ENCODE assay signal across 1 cellular context in the genomic region with DNA sequence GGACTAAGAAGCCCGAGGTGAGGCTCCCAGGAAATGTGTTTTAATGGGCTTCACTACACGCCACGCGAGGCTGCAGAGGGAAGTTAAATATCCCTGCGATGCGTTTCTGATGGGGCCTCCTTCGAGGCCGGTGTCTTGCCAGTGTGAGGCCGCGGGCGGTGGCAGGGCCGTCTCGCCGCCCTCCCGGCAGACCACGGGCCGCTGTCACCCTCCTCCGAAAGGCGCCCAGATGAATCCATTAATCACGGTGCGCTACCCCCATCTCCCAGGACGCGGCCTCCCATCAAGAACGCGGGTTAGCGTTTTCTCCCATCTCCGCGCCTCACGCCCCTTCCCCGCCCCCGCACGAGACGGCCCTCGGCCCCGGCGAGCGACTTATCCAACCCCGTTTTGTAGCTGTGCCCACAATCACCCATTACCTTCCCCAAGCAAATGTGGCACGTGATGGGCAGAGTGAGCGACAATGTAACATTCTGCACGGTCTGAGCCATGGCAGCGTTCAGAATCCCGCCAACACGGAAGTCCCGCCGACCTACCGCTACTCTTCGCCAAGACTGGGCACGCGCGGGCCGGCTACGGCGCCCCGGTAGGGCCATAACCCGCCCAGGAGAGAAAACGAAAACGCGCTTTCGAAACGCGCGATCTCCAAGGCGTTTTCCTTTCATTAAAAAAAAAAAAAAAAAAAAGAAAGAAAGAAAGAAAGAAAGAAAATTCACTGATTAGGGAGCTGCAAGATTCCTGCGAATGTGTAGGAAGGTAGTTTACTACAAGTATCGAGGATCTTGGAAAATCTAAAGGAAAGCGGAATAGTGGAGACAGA.
A peak's percentile ranks its signal among the peaks of the same experiment; 100 is the strongest.
TF ChIP-seq lines count a peak whose summit lies in the region.

A gene with protein sequence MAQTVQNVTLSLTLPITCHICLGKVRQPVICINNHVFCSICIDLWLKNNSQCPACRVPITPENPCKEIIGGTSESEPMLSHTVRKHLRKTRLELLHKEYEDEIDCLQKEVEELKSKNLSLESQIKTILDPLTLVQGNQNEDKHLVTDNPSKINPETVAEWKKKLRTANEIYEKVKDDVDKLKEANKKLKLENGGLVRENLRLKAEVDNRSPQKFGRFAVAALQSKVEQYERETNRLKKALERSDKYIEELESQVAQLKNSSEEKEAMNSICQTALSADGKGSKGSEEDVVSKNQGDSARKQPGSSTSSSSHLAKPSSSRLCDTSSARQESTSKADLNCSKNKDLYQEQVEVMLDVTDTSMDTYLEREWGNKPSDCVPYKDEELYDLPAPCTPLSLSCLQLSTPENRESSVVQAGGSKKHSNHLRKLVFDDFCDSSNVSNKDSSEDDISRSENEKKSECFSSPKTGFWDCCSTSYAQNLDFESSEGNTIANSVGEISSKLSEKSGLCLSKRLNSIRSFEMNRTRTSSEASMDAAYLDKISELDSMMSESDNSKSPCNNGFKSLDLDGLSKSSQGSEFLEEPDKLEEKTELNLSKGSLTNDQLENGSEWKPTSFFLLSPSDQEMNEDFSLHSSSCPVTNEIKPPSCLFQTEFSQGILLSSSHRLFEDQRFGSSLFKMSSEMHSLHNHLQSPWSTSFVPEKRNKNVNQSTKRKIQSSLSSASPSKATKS (minus strand): TSS at position 526 of the 820 bp plus-strand sequence. CDS start 35 bp downstream, at position 491.

TF ChIP-seq in HepG2, 621 proteins besides CTCF, POLR2A, EP300 and RAD21 (continued from another document and continues in another):
- TF ChIP-seq, protein P1, sequence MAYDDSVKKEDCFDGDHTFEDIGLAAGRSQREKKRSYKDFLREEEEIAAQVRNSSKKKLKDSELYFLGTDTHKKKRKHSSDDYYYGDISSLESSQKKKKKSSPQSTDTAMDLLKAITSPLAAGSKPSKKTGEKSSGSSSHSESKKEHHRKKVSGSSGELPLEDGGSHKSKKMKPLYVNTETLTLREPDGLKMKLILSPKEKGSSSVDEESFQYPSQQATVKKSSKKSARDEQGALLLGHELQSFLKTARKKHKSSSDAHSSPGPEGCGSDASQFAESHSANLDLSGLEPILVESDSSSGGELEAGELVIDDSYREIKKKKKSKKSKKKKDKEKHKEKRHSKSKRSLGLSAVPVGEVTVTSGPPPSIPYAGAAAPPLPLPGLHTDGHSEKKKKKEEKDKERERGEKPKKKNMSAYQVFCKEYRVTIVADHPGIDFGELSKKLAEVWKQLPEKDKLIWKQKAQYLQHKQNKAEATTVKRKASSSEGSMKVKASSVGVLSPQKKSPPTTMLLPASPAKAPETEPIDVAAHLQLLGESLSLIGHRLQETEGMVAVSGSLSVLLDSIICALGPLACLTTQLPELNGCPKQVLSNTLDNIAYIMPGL (CRISPR knock-in tag; IDR thresholded peaks at IDR 0.05; ENCODE audit: borderline replicate concordance in 1 of 2, low read depth in 1 of 2) = peak; percentile 68 to 74; a peak in 3 of 4 replicates
- 0 out of 2 replicates have a peak, but pooled peaks have one; percentile 30 for TF ChIP-seq NAIF1 (CRISPR knock-in tag; IDR thresholded peaks at IDR 0.05; ENCODE audit: borderline replicate concordance)
- TF ChIP-seq, protein P2, sequence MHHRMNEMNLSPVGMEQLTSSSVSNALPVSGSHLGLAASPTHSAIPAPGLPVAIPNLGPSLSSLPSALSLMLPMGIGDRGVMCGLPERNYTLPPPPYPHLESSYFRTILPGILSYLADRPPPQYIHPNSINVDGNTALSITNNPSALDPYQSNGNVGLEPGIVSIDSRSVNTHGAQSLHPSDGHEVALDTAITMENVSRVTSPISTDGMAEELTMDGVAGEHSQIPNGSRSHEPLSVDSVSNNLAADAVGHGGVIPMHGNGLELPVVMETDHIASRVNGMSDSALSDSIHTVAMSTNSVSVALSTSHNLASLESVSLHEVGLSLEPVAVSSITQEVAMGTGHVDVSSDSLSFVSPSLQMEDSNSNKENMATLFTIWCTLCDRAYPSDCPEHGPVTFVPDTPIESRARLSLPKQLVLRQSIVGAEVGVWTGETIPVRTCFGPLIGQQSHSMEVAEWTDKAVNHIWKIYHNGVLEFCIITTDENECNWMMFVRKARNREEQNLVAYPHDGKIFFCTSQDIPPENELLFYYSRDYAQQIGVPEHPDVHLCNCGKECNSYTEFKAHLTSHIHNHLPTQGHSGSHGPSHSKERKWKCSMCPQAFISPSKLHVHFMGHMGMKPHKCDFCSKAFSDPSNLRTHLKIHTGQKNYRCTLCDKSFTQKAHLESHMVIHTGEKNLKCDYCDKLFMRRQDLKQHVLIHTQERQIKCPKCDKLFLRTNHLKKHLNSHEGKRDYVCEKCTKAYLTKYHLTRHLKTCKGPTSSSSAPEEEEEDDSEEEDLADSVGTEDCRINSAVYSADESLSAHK (CRISPR knock-in tag; IDR thresholded peaks at IDR 0.05; ENCODE audit: borderline replicate concordance) = no peak
- TF ChIP-seq GPN1 (CRISPR knock-in tag; IDR thresholded peaks at IDR 0.05; ENCODE audit: borderline replicate concordance) = no peak
- peak; percentile 51 for TF ChIP-seq RBM39 (IDR thresholded peaks at IDR 0.05; ENCODE audit: low read depth, low read length, poor library complexity, severe bottlenecking)
- TF ChIP-seq NR1H2 (CRISPR knock-in tag; IDR thresholded peaks at IDR 0.05; ENCODE audit: borderline replicate concordance, low read depth) = no peak
- peak; percentile 86; the same call in 1 of the 2 replicates for TF ChIP-seq ZZZ3 (CRISPR knock-in tag; IDR thresholded peaks at IDR 0.05; ENCODE audit: borderline replicate concordance)
- peak; percentile 88 for TF ChIP-seq YEATS2 (CRISPR knock-in tag; IDR thresholded peaks at IDR 0.05; ENCODE audit: borderline replicate concordance)
- TF ChIP-seq KDM5B (CRISPR knock-in tag; IDR thresholded peaks at IDR 0.05; ENCODE audit: borderline replicate concordance) = peak; percentile 78; the same call in 1 of the 2 replicates
- TF ChIP-seq REPIN1 (CRISPR knock-in tag; IDR thresholded peaks at IDR 0.05; ENCODE audit: borderline replicate concordance, low read depth) = peak; percentile 33; the same call in 1 of the 2 replicates
- 0 out of 2 replicates have a peak, but pooled peaks have one; percentile 60 for TF ChIP-seq EEA1 (CRISPR knock-in tag; IDR thresholded peaks at IDR 0.05; ENCODE audit: borderline replicate concordance)
- peak; percentile 93 for TF ChIP-seq GATAD1 (CRISPR knock-in tag; IDR thresholded peaks at IDR 0.05)
- TF ChIP-seq AKAP8 (CRISPR knock-in tag; IDR thresholded peaks at IDR 0.05) = 0 out of 2 replicates have a peak, but pooled peaks have one; percentile 45
- TF ChIP-seq, protein P3, sequence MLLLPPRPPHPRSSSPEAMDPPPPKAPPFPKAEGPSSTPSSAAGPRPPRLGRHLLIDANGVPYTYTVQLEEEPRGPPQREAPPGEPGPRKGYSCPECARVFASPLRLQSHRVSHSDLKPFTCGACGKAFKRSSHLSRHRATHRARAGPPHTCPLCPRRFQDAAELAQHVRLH (CRISPR knock-in tag; IDR thresholded peaks at IDR 0.05; ENCODE audit: borderline replicate concordance, low read depth) = peak; percentile 86; the same call in 1 of the 2 replicates
- TF ChIP-seq, protein P4, sequence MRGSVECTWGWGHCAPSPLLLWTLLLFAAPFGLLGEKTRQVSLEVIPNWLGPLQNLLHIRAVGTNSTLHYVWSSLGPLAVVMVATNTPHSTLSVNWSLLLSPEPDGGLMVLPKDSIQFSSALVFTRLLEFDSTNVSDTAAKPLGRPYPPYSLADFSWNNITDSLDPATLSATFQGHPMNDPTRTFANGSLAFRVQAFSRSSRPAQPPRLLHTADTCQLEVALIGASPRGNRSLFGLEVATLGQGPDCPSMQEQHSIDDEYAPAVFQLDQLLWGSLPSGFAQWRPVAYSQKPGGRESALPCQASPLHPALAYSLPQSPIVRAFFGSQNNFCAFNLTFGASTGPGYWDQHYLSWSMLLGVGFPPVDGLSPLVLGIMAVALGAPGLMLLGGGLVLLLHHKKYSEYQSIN (CRISPR knock-in tag; IDR thresholded peaks at IDR 0.05; ENCODE audit: borderline replicate concordance) = no peak
- peak; percentile 37; the same call in 1 of the 2 replicates for TF ChIP-seq ZNF563 (CRISPR knock-in tag; IDR thresholded peaks at IDR 0.05)
- TF ChIP-seq ZIK1 (CRISPR knock-in tag; IDR thresholded peaks at IDR 0.05; ENCODE audit: borderline replicate concordance, low read depth) = 0 out of 2 replicates have a peak, but pooled peaks have one; percentile 60
- TF ChIP-seq HNRNPK (IDR thresholded peaks at IDR 0.05; ENCODE audit: low read depth, low read length, poor library complexity, severe bottlenecking) = no peak
- TF ChIP-seq KLF11 (CRISPR knock-in tag; IDR thresholded peaks at IDR 0.05) = peak; percentile 39; the same call in 1 of the 2 replicates
- no peak for TF ChIP-seq HMGA1 (CRISPR knock-in tag; conservative IDR thresholded peaks at IDR 0.05)
- 0 out of 2 replicates have a peak, but pooled peaks have one; percentile 65 for TF ChIP-seq ZNF441 (CRISPR knock-in tag; IDR thresholded peaks at IDR 0.05; ENCODE audit: borderline replicate concordance)
- TF ChIP-seq, protein P5, sequence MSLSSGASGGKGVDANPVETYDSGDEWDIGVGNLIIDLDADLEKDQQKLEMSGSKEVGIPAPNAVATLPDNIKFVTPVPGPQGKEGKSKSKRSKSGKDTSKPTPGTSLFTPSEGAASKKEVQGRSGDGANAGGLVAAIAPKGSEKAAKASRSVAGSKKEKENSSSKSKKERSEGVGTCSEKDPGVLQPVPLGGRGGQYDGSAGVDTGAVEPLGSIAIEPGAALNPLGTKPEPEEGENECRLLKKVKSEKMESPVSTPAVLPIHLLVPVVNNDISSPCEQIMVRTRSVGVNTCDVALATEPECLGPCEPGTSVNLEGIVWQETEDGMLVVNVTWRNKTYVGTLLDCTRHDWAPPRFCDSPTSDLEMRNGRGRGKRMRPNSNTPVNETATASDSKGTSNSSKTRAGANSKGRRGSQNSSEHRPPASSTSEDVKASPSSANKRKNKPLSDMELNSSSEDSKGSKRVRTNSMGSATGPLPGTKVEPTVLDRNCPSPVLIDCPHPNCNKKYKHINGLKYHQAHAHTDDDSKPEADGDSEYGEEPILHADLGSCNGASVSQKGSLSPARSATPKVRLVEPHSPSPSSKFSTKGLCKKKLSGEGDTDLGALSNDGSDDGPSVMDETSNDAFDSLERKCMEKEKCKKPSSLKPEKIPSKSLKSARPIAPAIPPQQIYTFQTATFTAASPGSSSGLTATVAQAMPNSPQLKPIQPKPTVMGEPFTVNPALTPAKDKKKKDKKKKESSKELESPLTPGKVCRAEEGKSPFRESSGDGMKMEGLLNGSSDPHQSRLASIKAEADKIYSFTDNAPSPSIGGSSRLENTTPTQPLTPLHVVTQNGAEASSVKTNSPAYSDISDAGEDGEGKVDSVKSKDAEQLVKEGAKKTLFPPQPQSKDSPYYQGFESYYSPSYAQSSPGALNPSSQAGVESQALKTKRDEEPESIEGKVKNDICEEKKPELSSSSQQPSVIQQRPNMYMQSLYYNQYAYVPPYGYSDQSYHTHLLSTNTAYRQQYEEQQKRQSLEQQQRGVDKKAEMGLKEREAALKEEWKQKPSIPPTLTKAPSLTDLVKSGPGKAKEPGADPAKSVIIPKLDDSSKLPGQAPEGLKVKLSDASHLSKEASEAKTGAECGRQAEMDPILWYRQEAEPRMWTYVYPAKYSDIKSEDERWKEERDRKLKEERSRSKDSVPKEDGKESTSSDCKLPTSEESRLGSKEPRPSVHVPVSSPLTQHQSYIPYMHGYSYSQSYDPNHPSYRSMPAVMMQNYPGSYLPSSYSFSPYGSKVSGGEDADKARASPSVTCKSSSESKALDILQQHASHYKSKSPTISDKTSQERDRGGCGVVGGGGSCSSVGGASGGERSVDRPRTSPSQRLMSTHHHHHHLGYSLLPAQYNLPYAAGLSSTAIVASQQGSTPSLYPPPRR (CRISPR knock-in tag; IDR thresholded peaks at IDR 0.05; ENCODE audit: borderline replicate concordance) = no peak
- TF ChIP-seq SRSF1 (optimal IDR thresholded peaks at IDR 0.05; ENCODE audit: low read depth, low read length) = peak; percentile 44
- TF ChIP-seq ZNF550 (CRISPR knock-in tag; IDR thresholded peaks at IDR 0.05; ENCODE audit: borderline replicate concordance) = no peak
- no peak for TF ChIP-seq TCF12 (IDR thresholded peaks at IDR 0.05)
- TF ChIP-seq TCF12 (CRISPR knock-in tag; IDR thresholded peaks at IDR 0.05) = no peak
- TF ChIP-seq ZSCAN12 (CRISPR knock-in tag; IDR thresholded peaks at IDR 0.05) = no peak
- TF ChIP-seq ZNF230 (CRISPR knock-in tag; IDR thresholded peaks at IDR 0.05) = peak; percentile 88; the same call in 1 of the 2 replicates
- TF ChIP-seq SALL1 (CRISPR knock-in tag; IDR thresholded peaks at IDR 0.05) = peak; percentile 85
- TF ChIP-seq ZC3H13 (CRISPR knock-in tag; IDR thresholded peaks at IDR 0.05) = peak; percentile 70; the same call in 1 of the 2 replicates
- 0 out of 2 replicates have a peak, but pooled peaks have one; percentile 39 for TF ChIP-seq ZNF205 (CRISPR knock-in tag; IDR thresholded peaks at IDR 0.05)
- TF ChIP-seq ZNF383 (CRISPR knock-in tag; IDR thresholded peaks at IDR 0.05; ENCODE audit: borderline replicate concordance) = no peak; the same call in 1 of the 2 replicates
- peak; percentile 83 for TF ChIP-seq SPEN (CRISPR knock-in tag; IDR thresholded peaks at IDR 0.05; ENCODE audit: low read depth)
- TF ChIP-seq, protein P6, sequence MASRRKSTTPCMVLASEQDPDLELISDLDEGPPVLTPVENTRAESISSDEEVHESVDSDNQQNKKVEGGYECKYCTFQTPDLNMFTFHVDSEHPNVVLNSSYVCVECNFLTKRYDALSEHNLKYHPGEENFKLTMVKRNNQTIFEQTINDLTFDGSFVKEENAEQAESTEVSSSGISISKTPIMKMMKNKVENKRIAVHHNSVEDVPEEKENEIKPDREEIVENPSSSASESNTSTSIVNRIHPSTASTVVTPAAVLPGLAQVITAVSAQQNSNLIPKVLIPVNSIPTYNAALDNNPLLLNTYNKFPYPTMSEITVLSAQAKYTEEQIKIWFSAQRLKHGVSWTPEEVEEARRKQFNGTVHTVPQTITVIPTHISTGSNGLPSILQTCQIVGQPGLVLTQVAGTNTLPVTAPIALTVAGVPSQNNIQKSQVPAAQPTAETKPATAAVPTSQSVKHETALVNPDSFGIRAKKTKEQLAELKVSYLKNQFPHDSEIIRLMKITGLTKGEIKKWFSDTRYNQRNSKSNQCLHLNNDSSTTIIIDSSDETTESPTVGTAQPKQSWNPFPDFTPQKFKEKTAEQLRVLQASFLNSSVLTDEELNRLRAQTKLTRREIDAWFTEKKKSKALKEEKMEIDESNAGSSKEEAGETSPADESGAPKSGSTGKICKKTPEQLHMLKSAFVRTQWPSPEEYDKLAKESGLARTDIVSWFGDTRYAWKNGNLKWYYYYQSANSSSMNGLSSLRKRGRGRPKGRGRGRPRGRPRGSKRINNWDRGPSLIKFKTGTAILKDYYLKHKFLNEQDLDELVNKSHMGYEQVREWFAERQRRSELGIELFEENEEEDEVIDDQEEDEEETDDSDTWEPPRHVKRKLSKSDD (CRISPR knock-in tag; IDR thresholded peaks at IDR 0.05; ENCODE audit: low read depth) = 0 out of 2 replicates have a peak, but pooled peaks have one; percentile 55
- peak; percentile 96 for TF ChIP-seq HDAC1 (CRISPR knock-in tag; IDR thresholded peaks at IDR 0.05)
- no peak for TF ChIP-seq XBP1 (CRISPR knock-in tag; IDR thresholded peaks at IDR 0.05)
- peak; percentile 90 for TF ChIP-seq BHLHE40 (IDR thresholded peaks at IDR 0.05; ENCODE audit: low read length)
- 0 out of 2 replicates have a peak, but pooled peaks have one; percentile 73 for TF ChIP-seq SRY (CRISPR knock-in tag; IDR thresholded peaks at IDR 0.05)
- TF ChIP-seq MATR3 (CRISPR knock-in tag; IDR thresholded peaks at IDR 0.05) = no peak
